In genomic region chr20:48783533-48784272, GRCh38 we compare ENCODE assay signal across 13 cellular contexts. TPM values are rescaled to one million over a fixed set of nuclear protein-coding genes. Genes with fewer than 3 reads are reported as not detected.
A peak's percentile ranks its signal among the peaks of the same experiment; 100 is the strongest.
DNase-seq lines count a peak whose midpoint lies in the region; ATAC-seq and FAIRE-seq lines count a peak whose summit lies in the region.
"Had no signal": no experiment of that assay in that cellular context is flagged by ENCODE, and none has a peak within 500 bp of the region (broad histone marks: within the 10 kb centered on the region; RNA-seq: fewer than 3 reads in every experiment).

No MANE protein-coding gene starts in this region.

- H3K36me3 ChIP-seq in Karpas-422 (ENCODE audit: insufficient read depth, low read length): no peaks in the 10 kb centered on the region

- no peak overlapping the region for H3K4me3 ChIP-seq in Karpas-422 (ENCODE audit: low read length)

- H3K9me3 ChIP-seq in Karpas-422 (ENCODE audit: low read length): no peaks in the 10 kb centered on the region

- no peak for FAIRE-seq in RCC 7860 (lab: Jason Lieb, UNC)

- no peaks in the 10 kb centered on the region for H3K27me3 ChIP-seq in Karpas-422 (ENCODE audit: low read length)

- no peak overlapping the region for H3K27ac ChIP-seq in Karpas-422 (ENCODE audit: low read length)

- ATAC-seq in stimulated activated naive CD8-positive, alpha-beta T cell treated with anti-CD3 and anti-CD28 coated beads, Interleukin-15, Interleukin-2, amounts not matched to agents 100 U/mL and 50 U/mL, for 24 hours: peak; percentile 62
- ATAC-seq: left cardiac atrium, PC-3 had no signal

- H3K4me2 ChIP-seq in Karpas-422 (ENCODE audit: low read depth, low read length, poor library complexity, severe bottlenecking): no peak overlapping the region

- DNase-seq in activated naive CD4-positive, alpha-beta T cell treated with Interleukin-2 at 50 U/mL for 16 hours: peak; percentile 49
- no peak for DNase-seq in activated naive CD4-positive, alpha-beta T cell treated with anti-CD3 and anti-CD28 coated beads, Interleukin-2, amount 50 U/mL, for 16 hours
- peak; percentile 46 for DNase-seq in T follicular helper cell (ENCODE audit: low read depth)
- peak; percentile 30 for DNase-seq in effector CD4-positive, alpha-beta T cell
- peak; percentile 54 for DNase-seq in stimulated activated naive CD8-positive, alpha-beta T cell treated with anti-CD3 and anti-CD28 coated beads, Interleukin-15, Interleukin-2, amounts not matched to agents 100 U/mL and 50 U/mL, for 24 hours
- no peak for DNase-seq in Karpas-422
- DNase-seq in RCC 7860 (ENCODE audit: low spot score): no peak
- DNase-seq in NCI-H1092 treated with DMSO at 0.1 percent for 48 hours (lab: John Stamatoyannopoulos, UW): no peak
- DNase-seq: amygdala, GF-D8, left cardiac atrium, NCI-H146, PC-3 had no signal

- H3K9ac ChIP-seq in Karpas-422 (ENCODE audit: low read length): no peak overlapping the region

- peaks cover 10% of the 10 kb centered on the region for H3K4me1 ChIP-seq in Karpas-422 (ENCODE audit: low read length)

- H3K79me2 ChIP-seq in Karpas-422 (ENCODE audit: low read length): no peaks in the 10 kb centered on the region

- no peak overlapping the region for H2AFZ ChIP-seq in Karpas-422 (ENCODE audit: low read length)

- H4K20me1 ChIP-seq in Karpas-422 (ENCODE audit: insufficient read depth, low read depth, low read length): no peaks in the 10 kb centered on the region

- no peaks in the 10 kb centered on the region for H3K9me2 ChIP-seq in Karpas-422 (replicated peaks; ENCODE audit: insufficient read depth, low read length)

RNA-seq across cellular contexts. Expression of gene PREX1, which starts 44.1 kb away (rescaled TPM):
- total RNA-seq in Karpas-422 (2014; rRNA removed; shearing (Covaris generic); ENCODE audit: low replicate concordance): not detected in 2 replicates

Comparison
In these comparisons a context has a peak if more than half of its experiments do, and no peak if none do; other contexts are left out.
1. DNase-seq: peak in activated naive CD4-positive, alpha-beta T cell treated with Interleukin-2 at 50 U/mL for 16 hours (single experiment), T follicular helper cell (single experiment), effector CD4-positive, alpha-beta T cell (single experiment) and stimulated activated naive CD8-positive, alpha-beta T cell treated with anti-CD3 and anti-CD28 coated beads, Interleukin-15, Interleukin-2, amounts not matched to agents 100 U/mL and 50 U/mL, for 24 hours (single experiment); none in activated naive CD4-positive, alpha-beta T cell treated with anti-CD3 and anti-CD28 coated beads, Interleukin-2, amount 50 U/mL, for 16 hours (single experiment), Karpas-422 (single experiment), RCC 7860 (single experiment) and NCI-H1092 treated with DMSO at 0.1 percent for 48 hours (single experiment).